In the genomic region with DNA sequence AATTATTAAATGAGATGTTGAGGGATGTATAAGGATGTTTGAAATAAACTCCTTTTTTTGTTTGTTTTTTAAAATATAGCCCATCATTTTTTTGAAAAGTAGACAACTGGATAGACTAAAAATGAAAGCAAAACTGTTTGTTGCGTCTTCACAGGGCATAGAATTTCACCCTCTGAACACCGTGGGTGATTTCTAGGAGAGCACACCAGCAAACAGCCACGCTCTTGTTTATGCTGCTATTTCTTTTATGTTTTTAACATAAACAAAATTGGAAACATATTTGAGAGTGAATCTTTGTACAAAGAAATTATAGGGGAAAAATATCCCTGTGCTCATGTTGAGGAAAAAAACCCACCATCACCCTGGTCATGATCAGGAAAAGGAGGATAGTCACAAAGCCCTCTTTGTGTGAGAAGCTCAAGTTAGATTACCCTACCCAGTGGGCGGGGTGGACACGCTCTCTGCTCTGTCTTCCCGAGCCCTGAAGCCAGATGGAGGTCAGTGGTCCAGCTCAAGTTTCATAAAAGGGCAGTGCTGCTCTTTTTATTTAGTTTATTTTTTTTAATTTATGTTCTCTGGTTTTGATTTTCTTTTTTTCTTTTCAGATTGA, we compare ENCODE assay signal across 8 cellular contexts.
DNase-seq lines count a peak whose midpoint lies in the region; ATAC-seq and TF ChIP-seq lines count a peak whose summit lies in the region.

No MANE protein-coding gene starts in this region.

- no peaks in the 10 kb centered on the region for H3K27me3 ChIP-seq in RWPE2 (ENCODE audit: insufficient read depth, poor library complexity, severe bottlenecking)
- H3K27me3 ChIP-seq in thyroid gland, result no peaks in the 10 kb centered on the region

- peak; percentile 85 for ATAC-seq in GM19324 (IDR thresholded peaks at IDR 0.05; ENCODE audit: low FRiP score, unreplicated experiment)
- ATAC-seq in HG03108 (IDR thresholded peaks at IDR 0.05; ENCODE audit: unreplicated experiment), result peak; percentile 82
- ATAC-seq in RWPE2 (ENCODE audit: low read depth), result peak; percentile 65; the same call in 2 of the 3 replicates

- no peak overlapping the region for H3K27ac ChIP-seq in RWPE2 (ENCODE audit: poor library complexity, severe bottlenecking)
- H3K27ac ChIP-seq in thyroid gland, result no peak overlapping the region

- H3K4me3 ChIP-seq in RWPE2 (ENCODE audit: severe bottlenecking), result no peak overlapping the region
- no peak overlapping the region for H3K4me3 ChIP-seq in thyroid gland (replicated peaks in 1 of 3)

- WGBS in thyroid gland, 2 donors, result 37 to 48% methylated on average over 6 of the region's 6 CpGs

- H3K36me3 ChIP-seq in RWPE2 (ENCODE audit: low read depth), result no peaks in the 10 kb centered on the region
- H3K36me3 ChIP-seq in thyroid gland, result no peaks in the 10 kb centered on the region

- intact Hi-C loops in thyroid gland (cut with DNase I), result no loop called here

- H3K4me1 ChIP-seq in RWPE2 (ENCODE audit: insufficient read depth, poor library complexity, severe bottlenecking), result peaks cover 19% of the 10 kb centered on the region
- H3K4me1 ChIP-seq in thyroid gland, result no peaks in the 10 kb centered on the region

- TF ChIP-seq CTCF in RWPE2 (IDR thresholded peaks at IDR 0.05; ENCODE audit: poor library complexity, severe bottlenecking) (no peak), thyroid gland (IDR thresholded peaks at IDR 0.05) (no peak)

- no peak for TF ChIP-seq POLR2A in thyroid gland (IDR thresholded peaks at IDR 0.05)

- H3K9me3 ChIP-seq in RWPE2 (ENCODE audit: severe bottlenecking) (no peaks in the 10 kb centered on the region), thyroid gland (no peaks in the 10 kb centered on the region)

- DNase-seq in ELR (ENCODE audit: low read depth) (peak; percentile 61), RWPE2 (ENCODE audit: low spot score) (no peak), left kidney (ENCODE audit: low read depth, low spot score) (peak; percentile 80), NCI-H524 treated with DMSO at 0.1 percent for 48 hours (lab: John Stamatoyannopoulos, UW) (no peak), thyroid gland (no peak)
- no peak for DNase-seq in stimulated activated CD8-positive, alpha-beta memory T cell treated with anti-CD3 and anti-CD28 coated beads, Interleukin-4, amount 100 ng/mL, for 48 hours

Comparison
In these comparisons a context has a peak if more than half of its experiments do, and no peak if none do; other contexts are left out.
1. DNase-seq: peak in ELR (single experiment) and left kidney (single experiment); none in RWPE2 (single experiment), NCI-H524 treated with DMSO at 0.1 percent for 48 hours (single experiment), thyroid gland (0 of 2) and stimulated activated CD8-positive, alpha-beta memory T cell treated with anti-CD3 and anti-CD28 coated beads, Interleukin-4, amount 100 ng/mL, for 48 hours (single experiment).
2. Peak in every context shown above with its lines, with median percentiles within 50 percentile points of each other: ATAC-seq.